Comparison of ENCODE assay signal across 28 cellular contexts in genomic region chr6:104173680-104174079, GRCh38.
"Had no signal": no experiment of that assay in that cellular context is flagged by ENCODE, and none has a peak within 500 bp of the region (broad histone marks: within the 10 kb centered on the region; RNA-seq: fewer than 3 reads in every experiment).

No MANE protein-coding gene starts in this region.

- H3K4me3 ChIP-seq: coronary artery, dorsolateral prefrontal cortex had no signal

- H3K4me3 Mint-ChIP-seq: activated CD4-positive, alpha-beta memory T cell treated with anti-CD3 and anti-CD28 coated beads for 36 hours; activated CD4-positive, alpha-beta T cell treated with anti-CD3 and anti-CD28 coated beads for 36 hours; activated CD4-positive, alpha-beta T cell treated with anti-CD3 and anti-CD28 coated beads, Interleukin-2, amount 10 ng/mL, durations not matched to agents 24 days and 14 days; activated CD8-positive, alpha-beta memory T cell treated with anti-CD3 and anti-CD28 coated beads, Interleukin-2, amount 10 ng/mL, durations not matched to agents 7 days and 5 days; activated CD8-positive, alpha-beta T cell treated with anti-CD3 and anti-CD28 coated beads, Interleukin-2, amount 10 ng/mL, durations not matched to agents 7 days and 5 days; activated naive CD4-positive, alpha-beta T cell treated with anti-CD3 and anti-CD28 coated beads for 36 hours; activated naive CD8-positive, alpha-beta T cell; activated T-helper 1 cell treated with anti-CD3 and anti-CD28 coated beads, Interleukin-12 subunit alpha, Interleukin-12 subunit beta, Interleukin-2, Interleukin-4 antibody, amounts not matched to agents 30 ng/mL and 10 ng/mL and 1 ng/mL, durations not matched to agents 14 hours and 24 hours and 36 hours; central memory CD8-positive, alpha-beta T cell; dendritic cell treated with granulocyte-macrophage colony-stimulating factor and Interleukin-4, amounts not matched to agents 40 ng/mL and 50 ng/mL, for 4 days; endodermal cell had no signal

- H3K27me3 Mint-ChIP-seq: activated CD4-positive, alpha-beta memory T cell treated with anti-CD3 and anti-CD28 coated beads for 36 hours; activated CD4-positive, alpha-beta T cell treated with anti-CD3 and anti-CD28 coated beads for 36 hours; activated CD4-positive, alpha-beta T cell treated with anti-CD3 and anti-CD28 coated beads, Interleukin-2, amount 10 ng/mL, durations not matched to agents 24 days and 14 days; activated CD8-positive, alpha-beta memory T cell treated with anti-CD3 and anti-CD28 coated beads, Interleukin-2, amount 10 ng/mL, durations not matched to agents 7 days and 5 days; activated naive CD8-positive, alpha-beta T cell; central memory CD8-positive, alpha-beta T cell; dendritic cell treated with granulocyte-macrophage colony-stimulating factor and Interleukin-4, amounts not matched to agents 40 ng/mL and 50 ng/mL, for 4 days had no signal

- H3K36me3 ChIP-seq: brain microvascular endothelial cell had no signal

- H3K36me3 Mint-ChIP-seq: activated CD4-positive, alpha-beta memory T cell treated with anti-CD3 and anti-CD28 coated beads for 36 hours; activated CD8-positive, alpha-beta memory T cell treated with anti-CD3 and anti-CD28 coated beads, Interleukin-2, amount 10 ng/mL, durations not matched to agents 7 days and 5 days; activated naive CD8-positive, alpha-beta T cell had no signal

- H3K27ac Mint-ChIP-seq: activated CD4-positive, alpha-beta memory T cell treated with anti-CD3 and anti-CD28 coated beads for 36 hours; activated CD4-positive, alpha-beta T cell treated with anti-CD3 and anti-CD28 coated beads for 36 hours; activated CD4-positive, alpha-beta T cell treated with anti-CD3 and anti-CD28 coated beads, Interleukin-2, amount 10 ng/mL, durations not matched to agents 24 days and 14 days; activated CD8-positive, alpha-beta memory T cell treated with anti-CD3 and anti-CD28 coated beads, Interleukin-2, amount 10 ng/mL, durations not matched to agents 7 days and 5 days; activated CD8-positive, alpha-beta T cell treated with anti-CD3 and anti-CD28 coated beads, Interleukin-2, amount 10 ng/mL, durations not matched to agents 7 days and 5 days; activated naive CD4-positive, alpha-beta T cell treated with anti-CD3 and anti-CD28 coated beads for 36 hours; activated naive CD8-positive, alpha-beta T cell; activated T-helper 1 cell treated with anti-CD3 and anti-CD28 coated beads, Interleukin-12 subunit alpha, Interleukin-12 subunit beta, Interleukin-2, Interleukin-4 antibody, amounts not matched to agents 30 ng/mL and 10 ng/mL and 1 ng/mL, durations not matched to agents 14 hours and 24 hours and 36 hours; activated T-helper 2 cell treated with anti-CD3 and anti-CD28 coated beads, Interferon-gamma antibody, Interleukin-2, Interleukin-4, amounts not matched to agents 10 μg/mL and 5 μg/mL and 100 μg/mL, durations not matched to agents 14 hours and 24 hours and 36 hours; dendritic cell treated with granulocyte-macrophage colony-stimulating factor and Interleukin-4, amounts not matched to agents 40 ng/mL and 50 ng/mL, for 4 days; endodermal cell had no signal

- H3K4me1 Mint-ChIP-seq: activated CD4-positive, alpha-beta T cell treated with anti-CD3 and anti-CD28 coated beads for 36 hours; activated CD4-positive, alpha-beta T cell treated with anti-CD3 and anti-CD28 coated beads, Interleukin-2, amount 10 ng/mL, durations not matched to agents 24 days and 14 days; activated CD8-positive, alpha-beta memory T cell treated with anti-CD3 and anti-CD28 coated beads, Interleukin-2, amount 10 ng/mL, durations not matched to agents 7 days and 5 days; central memory CD8-positive, alpha-beta T cell; endodermal cell had no signal

- H3K27ac ChIP-seq: brain microvascular endothelial cell, coronary artery, dorsolateral prefrontal cortex had no signal

- ATAC-seq: activated CD4-positive, alpha-beta T cell treated with anti-CD3 and anti-CD28 coated beads for 36 hours; activated CD8-positive, alpha-beta memory T cell treated with anti-CD3 and anti-CD28 coated beads, Interleukin-2, amount 10 ng/mL, durations not matched to agents 7 days and 5 days; activated CD8-positive, alpha-beta T cell treated with anti-CD3 and anti-CD28 coated beads, Interleukin-2, amount 10 ng/mL, durations not matched to agents 7 days and 5 days; esophagus mucosa had no signal

- H3K9me3 Mint-ChIP-seq: activated CD4-positive, alpha-beta memory T cell treated with anti-CD3 and anti-CD28 coated beads for 36 hours; activated CD4-positive, alpha-beta T cell treated with anti-CD3 and anti-CD28 coated beads, Interleukin-2, amount 10 ng/mL, durations not matched to agents 24 days and 14 days; activated naive CD4-positive, alpha-beta T cell treated with anti-CD3 and anti-CD28 coated beads for 36 hours; activated T-helper 1 cell treated with anti-CD3 and anti-CD28 coated beads, Interleukin-12 subunit alpha, Interleukin-12 subunit beta, Interleukin-2, Interleukin-4 antibody, amounts not matched to agents 30 ng/mL and 10 ng/mL and 1 ng/mL, durations not matched to agents 14 hours and 24 hours and 36 hours; activated T-helper 2 cell treated with anti-CD3 and anti-CD28 coated beads, Interferon-gamma antibody, Interleukin-2, Interleukin-4, amounts not matched to agents 10 μg/mL and 5 μg/mL and 100 μg/mL, durations not matched to agents 14 hours and 24 hours and 36 hours; endodermal cell had no signal

- DNase-seq: activated CD4-positive, alpha-beta memory T cell treated with anti-CD3 and anti-CD28 coated beads for 36 hours; activated CD4-positive, alpha-beta T cell treated with anti-CD3 and anti-CD28 coated beads for 36 hours; activated CD4-positive, alpha-beta T cell treated with anti-CD3 and anti-CD28 coated beads, Interleukin-2, amount 10 ng/mL, durations not matched to agents 24 days and 14 days; activated CD4-positive, CD25-positive, alpha-beta regulatory T cell; activated CD4-positive, CD25-positive, alpha-beta regulatory T cell treated with anti-CD3 and anti-CD28 coated beads, Interleukin-2, amount 50 U/mL, for 72 hours; activated CD8-positive, alpha-beta memory T cell treated with anti-CD3 and anti-CD28 coated beads, Interleukin-2, amount 10 ng/mL, durations not matched to agents 7 days and 5 days; activated CD8-positive, alpha-beta memory T cell treated with anti-CD3 and anti-CD28 coated beads, Interleukin-2, amount 50 U/mL, for 4 hours; activated CD8-positive, alpha-beta T cell treated with anti-CD3 and anti-CD28 coated beads, Interleukin-2, amount 10 ng/mL, durations not matched to agents 7 days and 5 days; activated effector memory CD4-positive, alpha-beta T cell treated with anti-CD3 and anti-CD28 coated beads, Interleukin-2, amount 50 U/mL, for 16 hours; activated naive CD4-positive, alpha-beta T cell treated with anti-CD3 and anti-CD28 coated beads for 36 hours; activated T-cell treated with anti-CD3 and anti-CD28 coated beads, Interleukin-2, amount 50 U/mL, for 1 hour; activated T-cell treated with anti-CD3 and anti-CD28 coated beads, Interleukin-2, amount 50 U/mL, for 48 hours; amniotic stem cell; anterior cingulate cortex; brain microvascular endothelial cell; dorsolateral prefrontal cortex; effector memory CD4-positive, alpha-beta T cell; endodermal cell; foreskin fibroblast; head of caudate nucleus; T-helper 2 cell had no signal

- H3K27me3 ChIP-seq: brain microvascular endothelial cell, dorsolateral prefrontal cortex had no signal
